ENCODE assay signal across 8 cellular contexts in the genomic region with DNA sequence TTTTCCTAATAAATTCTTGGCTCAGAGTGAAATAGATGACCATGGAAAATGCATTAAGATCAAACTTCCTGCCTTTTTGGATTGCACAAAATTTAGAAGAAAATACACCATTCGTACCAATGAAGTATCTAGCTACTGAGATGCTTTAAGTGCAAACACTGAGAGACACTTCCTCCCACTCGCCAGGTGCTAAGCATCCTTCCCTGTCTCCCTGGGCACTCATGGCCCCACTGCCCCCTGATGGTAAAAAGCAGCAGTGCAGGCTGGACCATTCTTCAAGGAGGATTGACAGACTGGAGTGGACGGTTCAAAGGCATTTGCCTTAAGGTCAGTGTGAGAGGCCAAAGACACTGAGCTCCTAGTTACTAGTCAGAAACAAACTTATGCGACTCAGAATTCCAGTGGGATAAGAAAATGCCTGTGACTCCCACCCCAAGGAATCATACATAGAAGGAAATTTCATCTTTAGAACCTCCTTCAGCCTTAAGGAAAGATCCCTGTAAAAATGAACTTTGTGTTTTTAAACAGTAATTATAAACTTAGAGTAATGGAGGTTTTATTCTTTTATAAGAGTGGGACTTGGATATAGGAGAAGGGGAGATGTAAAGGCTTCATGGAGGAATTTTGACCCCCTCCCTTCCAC.
A peak's percentile ranks its signal among the peaks of the same experiment; 100 is the strongest.
DNase-seq lines count a peak whose midpoint lies in the region; ATAC-seq, FAIRE-seq and TF ChIP-seq lines count a peak whose summit lies in the region.

No MANE protein-coding gene starts in this region.

- H3K4me3 ChIP-seq in trophoblast cell (ENCODE audit: low read depth, low read length), result no peak overlapping the region

- no peak overlapping the region for H2AFZ ChIP-seq in trophoblast cell (ENCODE audit: insufficient read depth, low read length, poor library complexity)

- H2BK12ac ChIP-seq in trophoblast cell (ENCODE audit: low read length), result no peak overlapping the region

- no peaks in the 10 kb centered on the region for H3K9me3 ChIP-seq in trophoblast cell (ENCODE audit: insufficient read depth, low read depth, low read length)

- H3K79me2 ChIP-seq in trophoblast cell (ENCODE audit: control insufficient read depth, insufficient read depth, low read length, poor library complexity), result no peaks in the 10 kb centered on the region

- H3K9ac ChIP-seq in trophoblast cell (ENCODE audit: low read length), result no peak overlapping the region

- no peak overlapping the region for H4K91ac ChIP-seq in trophoblast cell (ENCODE audit: low read depth, low read length)

- H3K23ac ChIP-seq in trophoblast cell (ENCODE audit: low read length), result no peak overlapping the region

- no peak overlapping the region for H3K4me2 ChIP-seq in trophoblast cell (ENCODE audit: low read length)

- H3K4ac ChIP-seq in trophoblast cell (ENCODE audit: low read depth, low read length), result no peak overlapping the region

- H2BK5ac ChIP-seq in trophoblast cell (ENCODE audit: low read depth, low read length, poor library complexity), result no peak overlapping the region

- ATAC-seq in GM19455 (IDR thresholded peaks at IDR 0.05; ENCODE audit: unreplicated experiment), result peak; percentile 84

- H3K18ac ChIP-seq in trophoblast cell (ENCODE audit: low read length), result no peak overlapping the region

- H2BK120ac ChIP-seq in trophoblast cell (ENCODE audit: insufficient read depth, low read length, poor library complexity), result no peak overlapping the region

- H3K79me1 ChIP-seq in trophoblast cell (ENCODE audit: low read length), result no peaks in the 10 kb centered on the region

- H4K12ac ChIP-seq in trophoblast cell (ENCODE audit: low read depth, low read length), result no peak overlapping the region

- FAIRE-seq in D721Med (lab: Jason Lieb, UNC), result no peak

- no peak overlapping the region for H4K8ac ChIP-seq in trophoblast cell (ENCODE audit: low read depth, low read length)

- H3K27ac ChIP-seq in trophoblast cell (ENCODE audit: low read depth, low read length), result no peak overlapping the region

- no peak overlapping the region for H2AK5ac ChIP-seq in trophoblast cell (ENCODE audit: low read length)

- DNase-seq in D721Med (ENCODE audit: insufficient read length, low spot score), result peak; percentile 23
- DNase-seq in HT-29 (ENCODE audit: low spot score), result peak; percentile 89
- DNase-seq in SHP77 (lab: John Stamatoyannopoulos, UW), result peak; percentile 63 to 64
- DNase-seq in activated effector memory CD4-positive, alpha-beta T cell treated with anti-CD3 and anti-CD28 coated beads, Interleukin-2, amount 50 U/mL, for 16 hours, result peak; percentile 87
- peak; percentile 70 for DNase-seq in germinal center (ENCODE audit: low spot score)
- peak; percentile 80 to 88 for DNase-seq in trophoblast cell
- peak; percentile 74 for DNase-seq in ureter (ENCODE audit: low spot score)

- no peaks in the 10 kb centered on the region for H3K4me1 ChIP-seq in trophoblast cell (ENCODE audit: control insufficient read depth in 1 of 2, insufficient read depth in 2 of 2, low read length in 2 of 2)

- H3K27me3 ChIP-seq in trophoblast cell (ENCODE audit: insufficient read depth, low read length), result no peaks in the 10 kb centered on the region

- TF ChIP-seq CTCF in D721Med (IDR thresholded peaks at IDR 0.05; ENCODE audit: insufficient read depth, missing control alignments), result peak; percentile 75

- H3K36me3 ChIP-seq in trophoblast cell (ENCODE audit: control insufficient read depth in 1 of 2, insufficient read depth in 2 of 2, low read length in 2 of 2), result no peaks in the 10 kb centered on the region

- no CpG with 5 or more reads among the region's 4 CpGs for whole genome bisulfite sequencing in trophoblast cell (ENCODE audit: extremely low coverage, insufficient coverage, insufficient read length)

- H3K14ac ChIP-seq in trophoblast cell (ENCODE audit: low read length), result no peak overlapping the region

Comparison
In these comparisons a context has a peak if more than half of its experiments do, and no peak if none do; other contexts are left out.
1. DNase-seq: peak in every context shown above with its lines; median percentile 89 in HT-29; 87 in activated effector memory CD4-positive, alpha-beta T cell treated with anti-CD3 and anti-CD28 coated beads, Interleukin-2, amount 50 U/mL, for 16 hours; 84 in trophoblast cell; 74 in ureter; 70 in germinal center; 64 in SHP77; 23 in D721Med.